ENCODE assay signal across 10 cellular contexts in the genomic region with DNA sequence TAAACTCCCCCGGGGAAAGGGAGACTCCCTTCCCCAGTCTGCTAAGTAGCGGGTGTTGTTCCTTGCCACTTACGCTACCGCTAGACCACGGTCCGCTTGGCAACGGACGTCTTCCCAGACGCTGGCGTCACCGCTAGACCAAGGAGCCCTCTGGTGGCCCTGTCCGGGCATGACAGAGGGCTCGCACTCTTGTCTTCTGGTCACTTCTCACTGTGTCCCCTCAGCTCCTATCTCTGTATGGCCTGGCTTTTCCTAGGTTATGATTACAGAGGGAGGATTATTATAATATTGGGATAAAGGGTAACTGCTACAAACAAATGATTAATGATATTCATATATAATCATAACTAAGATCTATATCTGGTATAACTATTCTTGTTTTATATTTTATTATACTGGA. TPM values are rescaled to one million over a fixed set of nuclear protein-coding genes. Genes with fewer than 3 reads are reported as not detected.
"Had no signal": no experiment of that assay in that cellular context is flagged by ENCODE, and none has a peak within 500 bp of the region (broad histone marks: within the 10 kb centered on the region; RNA-seq: fewer than 3 reads in every experiment).

No MANE protein-coding gene starts in this region.

RNA-seq across cellular contexts. Expression of a gene that starts 10.0 kb away (rescaled TPM):
- total RNA-seq: activated CD4-positive, alpha-beta T cell treated with anti-CD3 and anti-CD28 coated beads, Interleukin-2, amount 10 ng/mL, durations not matched to agents 24 days and 14 days; activated naive CD4-positive, alpha-beta T cell treated with anti-CD3 and anti-CD28 coated beads, Interleukin-2, amount 50 U/mL, for 72 hours; activated T-cell treated with anti-CD3 and anti-CD28 coated beads, Interleukin-2, amount 50 U/mL, for 4 hours; ascending aorta; NCI-H460; SJCRH30; T-helper 2 cell treated with Interferon-gamma antibody and Interleukin-4, amounts not matched to agents 100 ng/mL and 5 ng/mL, for 36 hours had no signal
- polyA plus RNA-seq: SK-N-SH had no signal

RNA-seq across cellular contexts. Expression of a gene that starts 16.0 kb away (rescaled TPM):
- total RNA-seq: activated CD4-positive, alpha-beta T cell treated with anti-CD3 and anti-CD28 coated beads, Interleukin-2, amount 10 ng/mL, durations not matched to agents 24 days and 14 days; activated naive CD4-positive, alpha-beta T cell treated with anti-CD3 and anti-CD28 coated beads, Interleukin-2, amount 50 U/mL, for 72 hours; activated T-cell treated with anti-CD3 and anti-CD28 coated beads, Interleukin-2, amount 50 U/mL, for 4 hours; ascending aorta; body of pancreas; NCI-H460; Right ventricle myocardium superior; SJCRH30; T-helper 2 cell treated with Interferon-gamma antibody and Interleukin-4, amounts not matched to agents 100 ng/mL and 5 ng/mL, for 36 hours had no signal
- polyA plus RNA-seq: SK-N-SH had no signal

RNA-seq across cellular contexts. Expression of a gene that starts 41.8 kb away (rescaled TPM):
- total RNA-seq: NCI-H460, SJCRH30 had no signal
- polyA plus RNA-seq: SK-N-SH had no signal

RNA-seq across cellular contexts. Expression of a gene that starts 42.0 kb away (rescaled TPM):
- total RNA-seq: activated CD4-positive, alpha-beta T cell treated with anti-CD3 and anti-CD28 coated beads, Interleukin-2, amount 10 ng/mL, durations not matched to agents 24 days and 14 days; activated naive CD4-positive, alpha-beta T cell treated with anti-CD3 and anti-CD28 coated beads, Interleukin-2, amount 50 U/mL, for 72 hours; activated T-cell treated with anti-CD3 and anti-CD28 coated beads, Interleukin-2, amount 50 U/mL, for 4 hours; NCI-H460; SJCRH30; T-helper 2 cell treated with Interferon-gamma antibody and Interleukin-4, amounts not matched to agents 100 ng/mL and 5 ng/mL, for 36 hours had no signal
- polyA plus RNA-seq: SK-N-SH had no signal
